In the genomic region with DNA sequence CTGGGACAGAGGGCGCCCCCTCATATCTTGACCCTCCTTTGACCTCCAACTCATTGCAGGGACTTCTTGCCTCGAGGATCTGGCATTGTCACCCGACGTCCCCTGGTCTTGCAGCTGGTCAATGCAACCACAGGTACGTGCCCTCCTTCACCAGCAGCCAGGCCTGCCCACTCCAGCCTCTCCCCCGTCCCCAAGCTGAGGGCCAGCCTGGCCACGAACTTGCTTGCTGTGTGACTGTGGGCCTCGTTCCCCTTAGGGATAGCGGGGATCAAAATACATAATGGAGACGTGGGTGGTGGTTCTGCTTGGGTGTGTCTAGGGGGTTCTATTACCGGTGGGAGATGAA, we compare ENCODE assay signal across 10 cellular contexts. TPM values are rescaled to one million over a fixed set of nuclear protein-coding genes. Genes with fewer than 3 reads are reported as not detected.
A peak's percentile ranks its signal among the peaks of the same experiment; 100 is the strongest.
DNase-seq lines count a peak whose midpoint lies in the region; ATAC-seq, FAIRE-seq and TF ChIP-seq lines count a peak whose summit lies in the region.
"Had no signal": no experiment of that assay in that cellular context is flagged by ENCODE, and none has a peak within 500 bp of the region (broad histone marks: within the 10 kb centered on the region; RNA-seq: fewer than 3 reads in every experiment).

No MANE protein-coding gene starts in this region.

- intact Hi-C loops in adrenal gland (cut with DNase I) (no loop called here), kidney (cut with DNase I) (no loop called here)

- H3K9me3 ChIP-seq in adrenal gland (replicated peaks in 1 of 3) = no peaks in the 10 kb centered on the region
- no peaks in the 10 kb centered on the region for H3K9me3 ChIP-seq in kidney (ENCODE audit: control insufficient read depth in 1 of 2, low read length in 2 of 2)

- no peaks in the 10 kb centered on the region for H3K36me3 ChIP-seq in adrenal gland (replicated peaks in 1 of 2)
- no peaks in the 10 kb centered on the region for H3K36me3 ChIP-seq in kidney (ENCODE audit: control insufficient read depth in 1 of 2, insufficient read depth in 2 of 2, low read length in 2 of 2)

- no peaks in the 10 kb centered on the region for H3K9me3 Mint-ChIP-seq in T-helper 1 cell treated with Interleukin-12 subunit alpha and Interleukin-12 subunit beta and Interleukin-4 antibody, amounts not matched to agents 30 μg/mL and 1 μg/mL, for 36 hours
- H3K9me3 Mint-ChIP-seq in stimulated activated naive CD8-positive, alpha-beta T cell treated with anti-CD3 and anti-CD28 coated beads, Interleukin-15, amount 100 ng/mL, for 72 hours = no peaks in the 10 kb centered on the region

- 54 to 74% (median 61%) methylated on average over 10 to 11 of the region's 11 CpGs for WGBS in adrenal gland, 4 donors

- H3K4me3 Mint-ChIP-seq in T-helper 1 cell treated with Interleukin-12 subunit alpha and Interleukin-12 subunit beta and Interleukin-4 antibody, amounts not matched to agents 30 μg/mL and 1 μg/mL, for 36 hours = peak overlapping the region; percentile 83
- peak overlapping the region; percentile 74 to 87 for H3K4me3 Mint-ChIP-seq in stimulated activated naive CD8-positive, alpha-beta T cell treated with anti-CD3 and anti-CD28 coated beads, Interleukin-15, amount 100 ng/mL, for 72 hours

- H3K36me3 Mint-ChIP-seq in T-helper 1 cell treated with Interleukin-12 subunit alpha and Interleukin-12 subunit beta and Interleukin-4 antibody, amounts not matched to agents 30 μg/mL and 1 μg/mL, for 36 hours (ENCODE audit: low read depth) = no peaks in the 10 kb centered on the region

- DNase-seq in T-helper 1 cell (no peak), adrenal gland (peak in 1 of 7 donors; percentile 30), kidney (no peak), NCI-H2081 treated with DMSO at 0.1 percent for 48 hours (lab: John Stamatoyannopoulos, UW) (no peak)
- no peak for DNase-seq in stimulated activated naive CD8-positive, alpha-beta T cell treated with anti-CD3 and anti-CD28 coated beads, Interleukin-15, amount 100 ng/mL, for 72 hours
- DNase-seq: NCI-H510A had no signal

- TF ChIP-seq CTCF in adrenal gland (IDR thresholded peaks at IDR 0.05) (no peak), kidney (IDR thresholded peaks at IDR 0.05; ENCODE audit: borderline replicate concordance, extremely low read depth, insufficient read depth) (no peak)

- peaks cover 13% of the 10 kb centered on the region for H3K4me1 Mint-ChIP-seq in T-helper 1 cell treated with Interleukin-12 subunit alpha and Interleukin-12 subunit beta and Interleukin-4 antibody, amounts not matched to agents 30 μg/mL and 1 μg/mL, for 36 hours (ENCODE audit: low read depth)
- H3K4me1 Mint-ChIP-seq in stimulated activated naive CD8-positive, alpha-beta T cell treated with anti-CD3 and anti-CD28 coated beads, Interleukin-15, amount 100 ng/mL, for 72 hours = peaks cover 14% of the 10 kb centered on the region

- H3K27ac Mint-ChIP-seq in T-helper 1 cell treated with Interleukin-12 subunit alpha and Interleukin-12 subunit beta and Interleukin-4 antibody, amounts not matched to agents 30 μg/mL and 1 μg/mL, for 36 hours = peak overlapping the region; percentile 78
- H3K27ac Mint-ChIP-seq in stimulated activated naive CD8-positive, alpha-beta T cell treated with anti-CD3 and anti-CD28 coated beads, Interleukin-15, amount 100 ng/mL, for 72 hours = peak overlapping the region in 1 of 2 donors; percentile 29

- H3K27ac ChIP-seq in adrenal gland (peak overlapping the region in 3 of 5 donors; percentile 3 to 61 (median 54)), kidney (ENCODE audit: low read depth in 2 of 2, low read length in 2 of 2) (no peak overlapping the region)

- H3K4me1 ChIP-seq in adrenal gland (replicated peaks in 1 of 2) = peaks cover 0 to 20% of the 10 kb centered on the region in 2 donors
- H3K4me1 ChIP-seq in kidney (ENCODE audit: control insufficient read depth in 1 of 2, insufficient read depth in 1 of 2, low read depth in 1 of 2, low read length in 2 of 2) = peaks cover 0 to 17% of the 10 kb centered on the region in 2 donors

- H3K27me3 ChIP-seq in adrenal gland = no peaks in the 10 kb centered on the region

- peak overlapping the region in 1 of 2 donors; percentile 46 for H3K9ac ChIP-seq in kidney (ENCODE audit: low read length in 2 of 2)

- H3K27me3 Mint-ChIP-seq in T-helper 1 cell treated with Interleukin-12 subunit alpha and Interleukin-12 subunit beta and Interleukin-4 antibody, amounts not matched to agents 30 μg/mL and 1 μg/mL, for 36 hours (ENCODE audit: low read depth) = peaks cover 3% of the 10 kb centered on the region
- no peaks in the 10 kb centered on the region for H3K27me3 Mint-ChIP-seq in stimulated activated naive CD8-positive, alpha-beta T cell treated with anti-CD3 and anti-CD28 coated beads, Interleukin-15, amount 100 ng/mL, for 72 hours

- no peak for FAIRE-seq in kidney (lab: Jason Lieb, UNC)
- FAIRE-seq: A204.1 had no signal

- H3K4me3 ChIP-seq in adrenal gland (peak overlapping the region in 1 of 4 donors; percentile 34), kidney (ENCODE audit: low read length in 2 of 2) (peak overlapping the region; percentile 59 to 64)

- ATAC-seq in stimulated activated naive CD8-positive, alpha-beta T cell treated with anti-CD3 and anti-CD28 coated beads, Interleukin-15, amount 100 ng/mL, for 72 hours = no peak
- no peak for ATAC-seq in HG02588 (IDR thresholded peaks at IDR 0.05; ENCODE audit: unreplicated experiment)
- ATAC-seq in HG02981 (IDR thresholded peaks at IDR 0.05; ENCODE audit: unreplicated experiment) = no peak

- TF ChIP-seq POLR2A in adrenal gland (IDR thresholded peaks at IDR 0.05) = no peak

RNA-seq across cellular contexts. Expression of a gene that starts 15.0 kb away (rescaled TPM):
- total RNA-seq in adrenal gland (10 to 100 TPM in 6 of 8 donors, 1 to 10 TPM in 2; 2.4 to 14.7 (median 12.2) TPM), kidney (22.6 TPM)
- polyA plus RNA-seq in adrenal gland (10 to 100 TPM in 2 of 3 donors, 1 to 10 TPM in 1; 5.8 to 44.3 (median 17.5) TPM), kidney (ENCODE audit: insufficient read depth, low read depth, low replicate concordance) (7.3 TPM)

RNA-seq across cellular contexts. Expression of a gene that starts 26.8 kb away (rescaled TPM):
- total RNA-seq in adrenal gland = 100 to 1,000 TPM in 3 of 8 donors, 10 to 100 TPM in 5; 49.5 to 142 (median 88.2) TPM
- 100 to 1,000 TPM in 1 of 3 donors, 10 to 100 TPM in 2; 63.0 to 134 (median 65.2) TPM for polyA plus RNA-seq in adrenal gland
- total RNA-seq in kidney = 89.9 TPM
- 48.1 TPM for polyA plus RNA-seq in kidney (ENCODE audit: insufficient read depth, low read depth, low replicate concordance)

RNA-seq across cellular contexts. Expression of a gene that starts 57.7 kb away (rescaled TPM):
- 10 to 100 TPM; 35.8 to 92.8 (median 81.3) TPM for total RNA-seq in adrenal gland
- 100 to 1,000 TPM in 2 of 3 donors, 10 to 100 TPM in 1; 87.7 to 221 (median 124) TPM for polyA plus RNA-seq in adrenal gland
- total RNA-seq in kidney = 79.7 TPM
- 42.9 TPM for polyA plus RNA-seq in kidney (ENCODE audit: insufficient read depth, low read depth, low replicate concordance)

RNA-seq across cellular contexts. Expression of a gene that starts 57.9 kb away (rescaled TPM):
- 10 to 100 TPM; 17.7 to 58.9 (median 26.2) TPM for total RNA-seq in adrenal gland
- polyA plus RNA-seq in adrenal gland = 10 to 100 TPM; 20.2 to 30.1 (median 25.0) TPM
- 20.3 TPM for total RNA-seq in kidney
- polyA plus RNA-seq in kidney (ENCODE audit: insufficient read depth, low read depth, low replicate concordance) = 67.8 TPM

RNA-seq across cellular contexts. Expression of a gene that starts 58.1 kb away (rescaled TPM):
- total RNA-seq in adrenal gland (1,000 to 10,000 TPM in 4 of 8 donors, 100 to 1,000 TPM in 4; 199 to 1,914 (median 666) TPM), kidney (55.6 TPM)
- polyA plus RNA-seq in adrenal gland (100 to 1,000 TPM in 2 of 3 donors, 1 to 10 TPM in 1; 5.5 to 924 (median 522) TPM), kidney (ENCODE audit: insufficient read depth, low read depth, low replicate concordance) (192 TPM)

Comparison
In these comparisons a context has a peak if more than half of its experiments do, and no peak if none do; other contexts are left out.
1. H3K27ac ChIP-seq: peak in adrenal gland (3 of 5); none in kidney (0 of 2).